Comparison of ENCODE assay signal across 8 cellular contexts in the genomic region with DNA sequence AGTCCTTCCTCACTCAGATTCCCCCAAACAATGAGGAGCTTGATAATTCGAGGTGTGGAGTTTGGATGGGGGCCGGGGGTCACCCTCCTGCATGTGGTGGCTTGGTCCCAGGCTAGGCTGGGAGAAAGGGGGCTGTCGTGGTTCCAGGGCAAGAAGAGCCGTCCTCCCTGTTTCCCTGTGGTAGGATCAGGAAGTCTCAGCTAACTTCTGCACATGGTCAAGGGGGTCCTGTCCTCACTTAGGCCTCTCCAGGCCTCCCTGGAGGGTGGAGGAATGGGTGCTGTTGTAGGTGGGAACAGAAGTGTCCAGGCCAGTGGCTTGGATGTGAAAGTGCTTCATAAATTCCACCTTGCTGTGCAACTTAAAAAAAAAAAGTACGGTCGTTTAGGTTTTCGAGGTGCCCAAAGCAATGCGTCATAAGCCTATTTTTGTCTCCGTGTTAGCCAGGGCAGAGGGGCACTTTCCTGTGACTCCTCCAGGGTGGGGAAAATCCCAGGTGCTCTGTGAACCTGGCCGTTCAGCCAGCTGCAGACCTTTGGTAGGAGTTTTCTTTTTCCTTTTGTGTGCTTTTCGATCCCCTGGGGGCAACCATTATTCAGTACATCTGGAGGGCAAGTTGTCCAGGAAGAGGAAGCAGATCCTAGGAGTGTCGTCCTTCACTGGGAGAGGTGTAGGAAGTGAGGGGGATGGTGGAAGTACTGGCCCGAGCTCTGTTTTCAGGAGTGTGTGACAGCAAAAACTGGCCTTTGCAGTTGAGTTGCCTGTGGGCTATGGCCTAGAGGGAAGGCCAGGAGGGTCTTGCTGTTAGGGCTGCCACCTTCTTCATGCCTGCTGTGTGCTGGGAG. TPM values are rescaled to one million over a fixed set of nuclear protein-coding genes. Genes with fewer than 3 reads are reported as not detected.
DNase-seq lines count a peak whose midpoint lies in the region; ATAC-seq and TF ChIP-seq lines count a peak whose summit lies in the region.

No MANE protein-coding gene starts in this region.

- no peaks in the 10 kb centered on the region for H3K36me3 ChIP-seq in SJCRH30
- no peaks in the 10 kb centered on the region for H3K36me3 ChIP-seq in left ventricle myocardium inferior
- H3K36me3 ChIP-seq in subcutaneous abdominal adipose tissue (ENCODE audit: control insufficient read depth in 5 of 5, insufficient read depth in 5 of 5, low read length in 5 of 5) = no peaks in the 10 kb centered on the region

- no peaks in the 10 kb centered on the region for H3K27me3 ChIP-seq in SJCRH30
- no peaks in the 10 kb centered on the region for H3K27me3 ChIP-seq in left ventricle myocardium inferior (ENCODE audit: low read depth)
- H3K27me3 ChIP-seq in subcutaneous abdominal adipose tissue (ENCODE audit: control insufficient read depth in 5 of 5, insufficient read depth in 4 of 5, low read length in 5 of 5) = no peaks in the 10 kb centered on the region

- peak overlapping the region; percentile 6 for H3K4me3 ChIP-seq in SJCRH30
- peak overlapping the region; percentile 8 for H3K4me3 ChIP-seq in left ventricle myocardium inferior
- peak overlapping the region in 3 of 5 donors; percentile 1 to 32 (median 14) for H3K4me3 ChIP-seq in subcutaneous abdominal adipose tissue (ENCODE audit: low read depth in 1 of 5, low read length in 5 of 5)

- H3K4me1 ChIP-seq in SJCRH30 = peaks cover 49% of the 10 kb centered on the region
- H3K4me1 ChIP-seq in left ventricle myocardium inferior = peaks cover 99% of the 10 kb centered on the region
- H3K4me1 ChIP-seq in subcutaneous abdominal adipose tissue (ENCODE audit: control insufficient read depth in 5 of 5, insufficient read depth in 5 of 5, low read length in 5 of 5) = peaks cover 29 to 77% (median 69%) of the 10 kb centered on the region in 5 donors

- CTCF ChIA-PET in HEK293T (lab: Yijun Ruan, JAX) = no interaction called here

- peak; percentile 0 for ATAC-seq in HG02938 (IDR thresholded peaks at IDR 0.05; ENCODE audit: unreplicated experiment)

- H3K9ac ChIP-seq in subcutaneous abdominal adipose tissue (ENCODE audit: low read length in 5 of 5) = peak overlapping the region in 1 of 5 donors; percentile 52

- no peak for TF ChIP-seq CTCF in left ventricle myocardium inferior (IDR thresholded peaks at IDR 0.05; ENCODE audit: borderline replicate concordance)

- H3K27ac ChIP-seq in SJCRH30 (peak overlapping the region; percentile 97), left ventricle myocardium inferior (replicated peaks) (peak overlapping the region; percentile 82), subcutaneous abdominal adipose tissue (ENCODE audit: low read depth, low read length) (peak overlapping the region; percentile 47)

- POLR2A ChIA-PET in HEK293T (lab: Yijun Ruan, JAX) = interaction anchor here (1.7 kb wide), 1 partner anchor 10 kb away, joined by 7 read pairs; no protein-coding TSS in a partner anchor

- no peaks in the 10 kb centered on the region for H3K9me3 ChIP-seq in SJCRH30 (replicated peaks)
- H3K9me3 ChIP-seq in left ventricle myocardium inferior (replicated peaks) = no peaks in the 10 kb centered on the region
- H3K9me3 ChIP-seq in subcutaneous abdominal adipose tissue (ENCODE audit: control insufficient read depth in 5 of 5, low read length in 5 of 5) = no peaks in the 10 kb centered on the region

- peak; percentile 43 to 51 for DNase-seq in stimulated activated CD4-positive, alpha-beta T cell treated with anti-CD3 and anti-CD28 coated beads, Interleukin-2, amount 100 ng/mL, for 24 hours
- no peak for DNase-seq in stimulated activated CD4-positive, alpha-beta T cell treated with anti-CD3 and anti-CD28 coated beads, Interleukin-2, amount 100 ng/mL, for 48 hours
- no peak for DNase-seq in SJCRH30
- no peak for DNase-seq in left ventricle myocardium inferior
- no peak for DNase-seq in OCI-M2 (lab: John Stamatoyannopoulos, UW; ENCODE audit: unreplicated experiment)
- no peak for DNase-seq in HEK293T (ENCODE audit: extremely low spot score)

- intact Hi-C loops in left ventricle myocardium inferior (cut with micrococcal nuclease) = no loop called here

TF ChIP-seq in HEK293T, 16 proteins besides CTCF, POLR2A, EP300 and RAD21:
- TF ChIP-seq, protein P1, sequence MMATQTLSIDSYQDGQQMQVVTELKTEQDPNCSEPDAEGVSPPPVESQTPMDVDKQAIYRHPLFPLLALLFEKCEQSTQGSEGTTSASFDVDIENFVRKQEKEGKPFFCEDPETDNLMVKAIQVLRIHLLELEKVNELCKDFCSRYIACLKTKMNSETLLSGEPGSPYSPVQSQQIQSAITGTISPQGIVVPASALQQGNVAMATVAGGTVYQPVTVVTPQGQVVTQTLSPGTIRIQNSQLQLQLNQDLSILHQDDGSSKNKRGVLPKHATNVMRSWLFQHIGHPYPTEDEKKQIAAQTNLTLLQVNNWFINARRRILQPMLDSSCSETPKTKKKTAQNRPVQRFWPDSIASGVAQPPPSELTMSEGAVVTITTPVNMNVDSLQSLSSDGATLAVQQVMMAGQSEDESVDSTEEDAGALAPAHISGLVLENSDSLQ (IDR thresholded peaks at IDR 0.05) = no peak
- TF ChIP-seq SUZ12 (IDR thresholded peaks at IDR 0.05) = no peak
- TF ChIP-seq CTBP1 (IDR thresholded peaks at IDR 0.05; ENCODE audit: borderline replicate concordance) = no peak
- no peak for TF ChIP-seq BHLHE40 (IDR thresholded peaks at IDR 0.05; ENCODE audit: borderline replicate concordance)
- TF ChIP-seq ARNT (IDR thresholded peaks at IDR 0.05) = no peak

RNA-seq across cellular contexts. Expression of a gene that starts 9.6 kb away (rescaled TPM):
- total RNA-seq in SJCRH30 (2014; rRNA removed; shearing (Covaris generic)) = 109 and 112 TPM in 2 replicates
- 66.8 TPM for total RNA-seq in left ventricle myocardium inferior

Comparison
In these comparisons a context has a peak if more than half of its experiments do, and no peak if none do; other contexts are left out.
1. DNase-seq: peak in stimulated activated CD4-positive, alpha-beta T cell treated with anti-CD3 and anti-CD28 coated beads, Interleukin-2, amount 100 ng/mL, for 24 hours (2 of 2); none in stimulated activated CD4-positive, alpha-beta T cell treated with anti-CD3 and anti-CD28 coated beads, Interleukin-2, amount 100 ng/mL, for 48 hours (0 of 2), SJCRH30 (0 of 2), left ventricle myocardium inferior (single experiment), OCI-M2 (single experiment) and HEK293T (single experiment).
2. H3K27ac ChIP-seq: peak in every context shown above with its lines; median percentile 97 in SJCRH30; 82 in left ventricle myocardium inferior; 47 in subcutaneous abdominal adipose tissue.
3. Peak in every context shown above with its lines, with median percentiles within 50 percentile points of each other: H3K4me3 ChIP-seq.